8 cellular contexts compared by ENCODE assay signal in the genomic region with DNA sequence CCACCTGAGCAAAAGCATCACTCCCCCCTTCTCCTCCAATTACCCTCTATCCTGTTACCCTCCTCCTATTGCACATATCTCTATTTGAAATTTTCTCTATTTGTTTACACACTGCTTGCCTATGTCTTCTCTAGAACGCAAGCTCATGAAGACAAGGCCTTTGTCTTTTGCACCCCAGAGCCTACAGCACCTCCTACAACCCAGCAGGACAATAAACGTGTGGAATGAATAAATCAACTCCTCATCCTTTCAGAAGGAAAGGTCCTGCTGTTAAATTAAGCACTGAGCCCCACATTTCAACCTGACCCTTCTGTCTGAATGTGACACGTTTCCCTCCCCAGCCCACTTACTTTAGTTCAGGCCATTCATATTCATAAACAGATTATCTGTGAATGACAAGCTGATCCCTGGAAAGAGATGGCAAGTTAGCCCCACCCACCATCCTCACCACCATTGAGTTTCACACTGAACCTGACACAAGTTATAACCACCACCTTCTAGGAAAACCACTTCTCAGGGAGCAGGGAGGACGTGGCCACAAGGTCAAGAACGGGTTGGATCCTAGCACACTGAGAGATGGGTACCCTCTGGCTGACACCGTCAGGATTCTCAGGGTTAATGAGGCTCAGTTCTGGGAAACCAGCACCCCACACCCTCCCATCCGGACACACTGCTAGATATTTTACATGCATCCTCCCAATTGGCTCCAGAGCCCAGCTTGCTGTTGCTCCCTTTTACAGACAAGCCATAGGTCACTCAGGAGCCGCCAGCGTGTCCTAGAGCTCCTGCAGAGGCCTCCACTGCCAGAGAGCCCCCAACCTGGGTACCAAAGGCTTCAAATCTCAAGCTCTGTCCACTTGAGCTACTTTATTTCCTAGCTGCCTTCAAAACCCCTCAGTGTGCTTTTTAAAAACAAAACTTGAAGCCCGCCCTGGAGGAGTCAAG. TPM values are rescaled to one million over a fixed set of nuclear protein-coding genes. Genes with fewer than 3 reads are reported as not detected.
DNase-seq lines count a peak whose midpoint lies in the region; TF ChIP-seq lines count a peak whose summit lies in the region.

No MANE protein-coding gene starts in this region.

- H3K36me3 Mint-ChIP-seq in osteocyte (ENCODE audit: unreplicated experiment), result no peaks in the 10 kb centered on the region

- peak overlapping the region; percentile 96 for H3K9ac ChIP-seq in HUES64 (ENCODE audit: low read depth, low read length)

- no peaks in the 10 kb centered on the region for H3K27me3 ChIP-seq in HUES64 (ENCODE audit: insufficient read depth, low read length)

- peak overlapping the region; percentile 65 for H3K4me3 ChIP-seq in HUES64 (ENCODE audit: low read length)

- H3K4me1 ChIP-seq in HUES64 (ENCODE audit: insufficient read depth, low read length), result peaks cover 26% of the 10 kb centered on the region

- no peaks in the 10 kb centered on the region for H3K9me3 ChIP-seq in HUES64 (ENCODE audit: insufficient read depth, low read depth, low read length)

- intact Hi-C loops in head of caudate nucleus (cut with DNase I), result loop anchor here (5.0 to 10.0 kb wide), 2 partner anchors 137 to 229 kb away; a partner anchor contains a TSS

- WGBS in HUES64, result 8% methylated on average over 10 of the region's 10 CpGs

- no peaks in the 10 kb centered on the region for H3K9me3 Mint-ChIP-seq in osteocyte (ENCODE audit: unreplicated experiment)

- peaks cover 30% of the 10 kb centered on the region for H3K4me1 Mint-ChIP-seq in osteocyte (ENCODE audit: unreplicated experiment)

- no peak for TF ChIP-seq CTCF in osteocyte (IDR thresholded peaks at IDR 0.05)

- peak overlapping the region; percentile 94 for H3K27ac ChIP-seq in HUES64 (ENCODE audit: low read depth, low read length)

- H3K4me3 Mint-ChIP-seq in osteocyte (ENCODE audit: unreplicated experiment), result peak overlapping the region; percentile 59

- DNase-seq in NCI-H1417 (lab: John Stamatoyannopoulos, UW), result peak; percentile 2 to 82 (median 76)
- no peak for DNase-seq in NCI-H1417 treated with DMSO at 0.1 percent for 48 hours (lab: John Stamatoyannopoulos, UW)
- DNase-seq in activated T-cell treated with anti-CD3 and anti-CD28 coated beads, Interleukin-2, amount 50 U/mL, for 48 hours, result peak; percentile 43 to 48
- peak in 39 of 42 donors; percentile 18 to 77 (median 51) for DNase-seq in head of caudate nucleus
- no peak for DNase-seq in osteocyte (ENCODE audit: extremely low spot score, unreplicated experiment)
- no peak for DNase-seq in mesenteric fat pad (ENCODE audit: low spot score)
- DNase-seq in SIG-M5 treated with dmso at 0.1 percent for 504 hours (lab: John Stamatoyannopoulos, UW; ENCODE audit: unreplicated experiment), result no peak

- peak overlapping the region; percentile 69 for H3K27ac Mint-ChIP-seq in osteocyte (ENCODE audit: unreplicated experiment)

- H3K36me3 ChIP-seq in HUES64 (ENCODE audit: insufficient read depth, low read length), result no peaks in the 10 kb centered on the region

- H3K27me3 Mint-ChIP-seq in osteocyte (ENCODE audit: unreplicated experiment), result no peaks in the 10 kb centered on the region

RNA-seq across cellular contexts. Expression of a gene that starts 0.9 kb away (rescaled TPM):
- 14.2 TPM for polyA plus RNA-seq in HUES64 (2013, experiment 1 of 2)
- 13.0 TPM for polyA plus RNA-seq in HUES64 (2013, experiment 2 of 2)
- total RNA-seq in osteocyte (2.7 and 4.4 TPM in 2 replicates), mesenteric fat pad (2.7 TPM)

Comparison
In these comparisons a context has a peak if more than half of its experiments do, and no peak if none do; other contexts are left out.
1. DNase-seq: peak in NCI-H1417 (3 of 3), activated T-cell treated with anti-CD3 and anti-CD28 coated beads, Interleukin-2, amount 50 U/mL, for 48 hours (2 of 2) and head of caudate nucleus (39 of 42); none in NCI-H1417 treated with DMSO at 0.1 percent for 48 hours (single experiment), osteocyte (single experiment), mesenteric fat pad (single experiment) and SIG-M5 treated with dmso at 0.1 percent for 504 hours (single experiment).